ENCODE assay signal across 21 cellular contexts in the genomic region with DNA sequence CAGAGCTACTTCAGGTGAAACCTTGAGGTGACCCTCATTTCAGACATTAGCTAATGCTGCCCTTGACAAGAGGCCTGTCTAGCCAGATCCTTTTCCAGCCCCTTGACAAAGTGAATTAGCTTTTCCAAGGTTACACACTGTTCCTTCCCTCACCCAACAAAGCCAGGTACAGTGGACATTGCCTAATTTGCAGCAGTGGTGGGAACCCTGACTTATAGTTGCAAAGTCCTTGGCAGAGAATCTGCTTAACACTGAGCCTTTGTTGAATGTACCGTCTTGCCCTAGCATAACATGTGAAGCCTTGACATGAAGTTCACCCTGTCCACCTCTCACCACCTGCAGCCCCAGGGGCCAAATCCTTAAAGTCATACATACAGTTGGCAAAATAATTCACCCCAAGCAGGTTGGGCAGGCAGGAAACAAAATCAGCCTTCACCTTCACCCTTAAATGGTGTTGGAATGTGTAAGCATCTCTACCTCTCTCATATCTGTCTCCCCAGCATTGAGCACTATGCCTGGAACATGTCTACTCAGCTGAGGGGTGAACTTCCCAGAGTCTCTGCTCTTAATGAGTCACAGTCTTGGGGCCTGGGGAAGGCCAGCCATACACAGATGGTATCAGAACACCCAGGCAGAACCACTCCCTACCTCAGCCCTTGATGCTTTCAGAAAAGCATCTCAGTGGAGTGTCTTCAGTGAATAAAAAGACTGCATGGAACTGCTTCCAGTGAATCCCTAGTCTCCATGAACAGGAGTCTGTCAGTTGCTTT. TPM values are rescaled to one million over a fixed set of nuclear protein-coding genes. Genes with fewer than 3 reads are reported as not detected.
DNase-seq lines count a peak whose midpoint lies in the region; TF ChIP-seq lines count a peak whose summit lies in the region.
"Not testable (repeated sequence)": the region's sequence is repeated elsewhere in the genome, so short reads cannot be mapped to it uniquely, and the experiment has no call there.
"Had no signal": no experiment of that assay in that cellular context is flagged by ENCODE, and none has a peak within 500 bp of the region (broad histone marks: within the 10 kb centered on the region; RNA-seq: fewer than 3 reads in every experiment).

No MANE protein-coding gene starts in this region.

- H3K27me3 Mint-ChIP-seq in nephron (ENCODE audit: low read depth) = not testable (repeated sequence)

- CTCF ChIA-PET in mammary epithelial cell (lab: Charles Lee; ENCODE audit: low non-redundant PET) = not testable (repeated sequence)

- not testable (repeated sequence) for H3K27ac ChIP-seq in mammary epithelial cell (ENCODE audit: insufficient read depth, low read depth, low read length)
- peak overlapping the region; percentile 84 for H3K27ac ChIP-seq in smooth muscle cell (ENCODE audit: low read depth)

- H3K27ac Mint-ChIP-seq in nephron = peak overlapping the region in 1 of 3 experiments; percentile 90

- not testable (repeated sequence) for H3K36me3 Mint-ChIP-seq in nephron (ENCODE audit: low read depth)

- not testable (repeated sequence) for BruUV-seq in mammary epithelial cell (replicated peaks; lab: Mats Ljungman, UMichigan)

- H3K36me3 ChIP-seq in mammary epithelial cell (ENCODE audit: insufficient read depth, low read length); smooth muscle cell (ENCODE audit: low read depth): not testable (repeated sequence)

- not testable (repeated sequence) for H3K79me2 ChIP-seq in mammary epithelial cell (ENCODE audit: insufficient read depth, low read length); smooth muscle cell (ENCODE audit: low read depth)

- not testable (repeated sequence) for H3K9ac ChIP-seq in mammary epithelial cell (ENCODE audit: insufficient read depth, low read length)
- H3K9ac ChIP-seq in smooth muscle cell (ENCODE audit: low read depth) = peak overlapping the region; percentile 42

- intact Hi-C loops in mammary epithelial cell (cut with micrococcal nuclease) = not testable (repeated sequence)

- in situ Hi-C loops in mammary epithelial cell (cut with MboI; ENCODE audit: low sequenced_read_pairs in 2 of 2) = not testable (repeated sequence)

- H3K4me3 ChIP-seq in HFF-Myc (replicated peaks; ENCODE audit: low read depth, low read length); mammary epithelial cell (replicated peaks in 1 of 3; ENCODE audit: insufficient read depth in 1 of 3, low read depth in 2 of 3, low read length in 3 of 3); smooth muscle cell: not testable (repeated sequence)

- not testable (repeated sequence) for H3K27me3 ChIP-seq in mammary epithelial cell (ENCODE audit: insufficient read depth, low read length); smooth muscle cell (ENCODE audit: low read depth)

- H3K9me3 ChIP-seq in mammary epithelial cell (replicated peaks; ENCODE audit: insufficient read depth, low read length); smooth muscle cell (replicated peaks; ENCODE audit: low read depth): not testable (repeated sequence)

- 40% methylated on average over 1 of the region's 1 CpG for WGBS in mammary epithelial cell (ENCODE audit: low coverage, missing lambda C conversion rate)
- WGBS in smooth muscle cell (ENCODE audit: low lambda C conversion rate) = 81% methylated on average over 1 of the region's 1 CpG

- not testable (repeated sequence) for H3F3A ChIP-seq in smooth muscle cell (ENCODE audit: low read depth)

- not testable (repeated sequence) for TF ChIP-seq POLR2A in erythroblast (IDR thresholded peaks at IDR 0.05; ENCODE audit: low read length)

- peak overlapping the region; percentile 22 for H2AFZ ChIP-seq in mammary epithelial cell (ENCODE audit: low read depth, low read length)
- H2AFZ ChIP-seq in smooth muscle cell (ENCODE audit: low read depth) = not testable (repeated sequence)

- DNase-seq in HFF-Myc (ENCODE audit: extremely low read depth, low read depth) (peak; percentile 14), RPMI8226 (peak; percentile 15), mammary epithelial cell (peak; percentile 84), erythroblast (lab: John Stamatoyannopoulos, UW) (peak; percentile 33 to 45), islet precursor cell (peak; percentile 77)
- not testable (repeated sequence) for DNase-seq in smooth muscle cell (lab: John Stamatoyannopoulos, UW; ENCODE audit: unreplicated experiment)

- H3K4me1 ChIP-seq in mammary epithelial cell (ENCODE audit: insufficient read depth, low read length) = peaks cover 17% of the 10 kb centered on the region
- H3K4me1 ChIP-seq in smooth muscle cell (ENCODE audit: low read depth) = not testable (repeated sequence)

- not testable (repeated sequence) for H3K9me3 Mint-ChIP-seq in nephron

- not testable (repeated sequence) for TF ChIP-seq CTCF in HFF-Myc (IDR thresholded peaks at IDR 0.05; ENCODE audit: low read depth, low read length, missing control alignments); mammary epithelial cell (conservative IDR thresholded peaks at IDR 0.05 in 1 of 2, IDR thresholded peaks at IDR 0.05 in 1 of 2; ENCODE audit: extremely low read depth in 1 of 2, insufficient read depth in 1 of 2, low read depth in 1 of 2, low read length in 2 of 2); nephron (IDR thresholded peaks at IDR 0.05; ENCODE audit: unreplicated experiment in 3 of 3); smooth muscle cell (IDR thresholded peaks at IDR 0.05; ENCODE audit: borderline replicate concordance, insufficient read depth, poor library complexity, severe bottlenecking)

- H3K4me3 Mint-ChIP-seq in nephron = peak overlapping the region in 2 of 3 experiments; percentile 5 to 16

- not testable (repeated sequence) for H4K20me1 ChIP-seq in mammary epithelial cell (ENCODE audit: insufficient read depth, low read length); smooth muscle cell (ENCODE audit: low read depth)

- peaks cover 54% of the 10 kb centered on the region for H3K4me1 Mint-ChIP-seq in nephron

- H3K4me2 ChIP-seq in mammary epithelial cell (ENCODE audit: insufficient read depth, low read depth, low read length) = not testable (repeated sequence)
- H3K4me2 ChIP-seq in smooth muscle cell = peak overlapping the region; percentile 38

- dilution Hi-C loops in mammary epithelial cell (cut with HindIII; ENCODE audit: low sequenced_read_pairs) = not testable (repeated sequence)

RNA-seq across cellular contexts. Expression of a gene that starts 46.5 kb away (rescaled TPM):
- total RNA-seq in mammary epithelial cell = under 1 TPM in 1 of 2 donors, not detected in 1; 0.17 TPM
- polyA plus RNA-seq in mammary epithelial cell = 0.07 TPM
- polyA minus RNA-seq in mammary epithelial cell = not detected
- total RNA-seq in smooth muscle cell = 1.7 and 2.9 TPM in 2 replicates
- 1.8 and 4.8 TPM in 2 replicates for polyA plus RNA-seq in smooth muscle cell
- total RNA-seq: activated CD8-positive, alpha-beta T cell treated with anti-CD3 and anti-CD28 coated beads, Interleukin-2, amount 10 ng/mL, durations not matched to agents 7 days and 5 days; activated naive CD4-positive, alpha-beta T cell treated with anti-CD3 and anti-CD28 coated beads for 36 hours; breast epithelium; endodermal cell; esophagus squamous epithelium; G401; H1; left lung; naive thymus-derived CD8-positive, alpha-beta T cell; NCI-H460; occipital lobe; SJSA1; thyroid gland had no signal
- polyA plus RNA-seq: H1; immature natural killer cell; naive thymus-derived CD8-positive, alpha-beta T cell had no signal
